ENCODE assay signal across 22 cellular contexts in genomic region chr18:14784133-14784532, GRCh38. TPM values are rescaled to one million over a fixed set of nuclear protein-coding genes. Genes with fewer than 3 reads are reported as not detected.
DNase-seq lines count a peak whose midpoint lies in the region; ATAC-seq, FAIRE-seq and TF ChIP-seq lines count a peak whose summit lies in the region.
"Had no signal": no experiment of that assay in that cellular context is flagged by ENCODE, and none has a peak within 500 bp of the region (broad histone marks: within the 10 kb centered on the region; RNA-seq: fewer than 3 reads in every experiment).

No MANE protein-coding gene starts in this region.

- intact Hi-C loops in heart right ventricle (cut with DNase I): no loop called here

- no peak overlapping the region for H3K9ac ChIP-seq in OCI-LY1 (ENCODE audit: low read length)

- DNase-seq in HTR-8/SVneo (ENCODE audit: insufficient read length, low spot score) (peak; percentile 19), small intestine (peak; percentile 7), MV-4-11 (lab: John Stamatoyannopoulos, UW) (no peak), NCI-H1417 treated with DMSO at 0.1 percent for 48 hours (lab: John Stamatoyannopoulos, UW) (no peak), heart right ventricle (no peak)
- DNase-seq: 8988T; C1 segment of cervical spinal cord; Calu3; CD4-positive, alpha-beta memory T cell; COR-L47; DMS53; DMS79 treated with DMSO at 0.1 percent for 48 hours; GF-D8; HCEC 1CT had no signal

- FAIRE-seq in HTR-8/SVneo (lab: Jason Lieb, UNC) (no peak), small intestine (lab: Jason Lieb, UNC) (no peak)
- FAIRE-seq: A549, GM12891, GM18507 had no signal

- H3K27ac ChIP-seq in 22Rv1 (peak overlapping the region; percentile 96), OCI-LY1 (ENCODE audit: low read depth, low read length, poor library complexity, severe bottlenecking) (no peak overlapping the region), small intestine (ENCODE audit: low read depth in 1 of 2, low read length in 1 of 2) (no peak overlapping the region), heart right ventricle (no peak overlapping the region)
- H3K27ac ChIP-seq: A549 had no signal

- no peaks in the 10 kb centered on the region for H3F3A ChIP-seq in OCI-LY1 (ENCODE audit: insufficient read depth, low read length)

- no peaks in the 10 kb centered on the region for H3K79me2 ChIP-seq in OCI-LY1 (ENCODE audit: insufficient read depth, low read length)

- H3K9me3 ChIP-seq in OCI-LY1 (ENCODE audit: low read length) (no peaks in the 10 kb centered on the region), small intestine (ENCODE audit: control insufficient read depth, low read depth) (no peaks in the 10 kb centered on the region), heart right ventricle (peaks cover 0 to 8% (median 0%) of the 10 kb centered on the region in 11 donors)
- H3K9me3 ChIP-seq: A549 had no signal

- no peak overlapping the region for H3K4me2 ChIP-seq in OCI-LY1 (ENCODE audit: low read length)
- H3K4me2 ChIP-seq: A549, GM23338 had no signal

- no peak overlapping the region for H3K4me3 ChIP-seq in OCI-LY1 (ENCODE audit: low read depth, low read length, poor library complexity, severe bottlenecking)
- H3K4me3 ChIP-seq in small intestine (ENCODE audit: low read depth in 1 of 2, low read length in 2 of 2): no peak overlapping the region
- no peak overlapping the region for H3K4me3 ChIP-seq in heart right ventricle
- H3K4me3 ChIP-seq: A549, GM23338 had no signal

- WGBS in small intestine, 3 donors: 24 to 67% (median 34%) methylated on average over 2 of the region's 2 CpGs
- WGBS in heart right ventricle, 2 donors: 64 to 69% methylated on average over 2 of the region's 2 CpGs

- 0 out of 2 replicates have a peak overlapping the region, but pooled peaks have one; percentile 18 for H2AFZ ChIP-seq in OCI-LY1 (ENCODE audit: low read length)
- H2AFZ ChIP-seq: GM23338 had no signal

- peaks cover 52% of the 10 kb centered on the region for H3K4me1 ChIP-seq in OCI-LY1 (ENCODE audit: insufficient read depth, low read length, severe bottlenecking)
- no peaks in the 10 kb centered on the region for H3K4me1 ChIP-seq in small intestine (ENCODE audit: control insufficient read depth in 2 of 2, insufficient read depth in 1 of 2, low read depth in 1 of 2, low read length in 1 of 2)
- no peaks in the 10 kb centered on the region for H3K4me1 ChIP-seq in heart right ventricle
- H3K4me1 ChIP-seq: A549 had no signal

- ATAC-seq in heart right ventricle: no peak
- ATAC-seq: A549, GM23338 had no signal

- H3K27me3 ChIP-seq in OCI-LY1 (ENCODE audit: insufficient read depth, low read length) (no peaks in the 10 kb centered on the region), small intestine (ENCODE audit: control insufficient read depth in 2 of 2, insufficient read depth in 2 of 2, low read length in 2 of 2) (no peaks in the 10 kb centered on the region), heart right ventricle (no peaks in the 10 kb centered on the region)

- H4K20me1 ChIP-seq in OCI-LY1 (ENCODE audit: insufficient read depth, low read length): no peaks in the 10 kb centered on the region

- no peak for TF ChIP-seq CTCF in 22Rv1 (IDR thresholded peaks at IDR 0.05)
- TF ChIP-seq CTCF in OCI-LY1 (IDR thresholded peaks at IDR 0.05; ENCODE audit: low read length): no peak
- no peak for TF ChIP-seq CTCF in heart right ventricle (IDR thresholded peaks at IDR 0.05)

- no peaks in the 10 kb centered on the region for H3K9me2 ChIP-seq in OCI-LY1 (ENCODE audit: low read depth, low read length)

- no peaks in the 10 kb centered on the region for H3K36me3 ChIP-seq in OCI-LY1 (ENCODE audit: insufficient read depth, low read length)
- no peaks in the 10 kb centered on the region for H3K36me3 ChIP-seq in small intestine (ENCODE audit: control insufficient read depth in 2 of 2, insufficient read depth in 2 of 2, low read length in 2 of 2)
- no peaks in the 10 kb centered on the region for H3K36me3 ChIP-seq in heart right ventricle

RNA-seq across cellular contexts. Expression of gene ANKRD30B, which starts 36.2 kb away (rescaled TPM):
- polyA plus RNA-seq in small intestine (under 1 TPM in 2 of 3 donors, not detected in 1; 0.01 to 0.22 TPM), heart right ventricle (not detected)
- not detected for total RNA-seq in heart right ventricle
- total RNA-seq: Calu3; CD4-positive, alpha-beta memory T cell; G401; GM23338 had no signal
- polyA plus RNA-seq: A549, BJ, GM23338 had no signal

Comparison
In these comparisons a context has a peak if more than half of its experiments do, and no peak if none do; other contexts are left out.
1. DNase-seq: peak in HTR-8/SVneo (single experiment) and small intestine (single experiment); none in MV-4-11 (single experiment), NCI-H1417 treated with DMSO at 0.1 percent for 48 hours (single experiment) and heart right ventricle (0 of 2).